18 cellular contexts compared by ENCODE assay signal in genomic region chr5:143008032-143008431, GRCh38.
DNase-seq lines count a peak whose midpoint lies in the region; ATAC-seq and TF ChIP-seq lines count a peak whose summit lies in the region.
"Had no signal": no experiment of that assay in that cellular context is flagged by ENCODE, and none has a peak within 500 bp of the region (broad histone marks: within the 10 kb centered on the region; RNA-seq: fewer than 3 reads in every experiment).

No MANE protein-coding gene starts in this region.

- H3K9me3 ChIP-seq in HCT116 (ENCODE audit: control insufficient read depth in 1 of 2, insufficient read depth in 1 of 2, low read depth in 1 of 2, low read length in 2 of 2) (no peaks in the 10 kb centered on the region), suprapubic skin (no peaks in the 10 kb centered on the region)
- H3K9me3 ChIP-seq: A549, adrenal gland, esophagus muscularis mucosa, right atrium auricular region had no signal

- H4K20me1 ChIP-seq in HCT116 (ENCODE audit: insufficient read depth): no peaks in the 10 kb centered on the region

- H3K9me3 Mint-ChIP-seq in T-helper 2 cell treated with Interferon-gamma antibody and Interleukin-4, amounts not matched to agents 5 μg/mL and 100 μg/mL, for 36 hours: no peaks in the 10 kb centered on the region
- H3K9me3 Mint-ChIP-seq in activated naive CD8-positive, alpha-beta T cell treated with anti-CD3 and anti-CD28 coated beads, Interleukin-2, amount 50 U/mL, for 24 hours: no peaks in the 10 kb centered on the region
- H3K9me3 Mint-ChIP-seq in natural killer cell treated with Interleukin-12 subunit alpha and Interleukin-12 subunit beta and Interleukin-15 and Interleukin-18, amount 100 ng/mL, for 72 hours: no peaks in the 10 kb centered on the region
- H3K9me3 Mint-ChIP-seq: nephron had no signal

- H3K4me1 ChIP-seq in HCT116 (ENCODE audit: control insufficient read depth in 1 of 2, insufficient read depth in 2 of 2, low read length in 2 of 2) (peaks cover 0 to 17% of the 10 kb centered on the region in 2 experiments; a peak in 2 of 4 replicates), suprapubic skin (peaks cover 42% of the 10 kb centered on the region)

- peak overlapping the region; percentile 9 for H3K4me3 Mint-ChIP-seq in T-helper 2 cell treated with Interferon-gamma antibody and Interleukin-4, amounts not matched to agents 5 μg/mL and 100 μg/mL, for 36 hours
- no peak overlapping the region for H3K4me3 Mint-ChIP-seq in activated naive CD8-positive, alpha-beta T cell treated with anti-CD3 and anti-CD28 coated beads, Interleukin-2, amount 50 U/mL, for 24 hours
- H3K4me3 Mint-ChIP-seq in natural killer cell treated with Interleukin-12 subunit alpha and Interleukin-12 subunit beta and Interleukin-15 and Interleukin-18, amount 100 ng/mL, for 72 hours: peak overlapping the region; percentile 67
- H3K4me3 Mint-ChIP-seq: nephron had no signal

- H3K9me2 ChIP-seq in HCT116 (ENCODE audit: insufficient read depth): no peaks in the 10 kb centered on the region

- no peaks in the 10 kb centered on the region for H3K36me3 ChIP-seq in HCT116 (ENCODE audit: control insufficient read depth in 1 of 2, insufficient read depth in 2 of 2, low read length in 2 of 2)
- no peaks in the 10 kb centered on the region for H3K36me3 ChIP-seq in suprapubic skin
- H3K36me3 ChIP-seq: adrenal gland, esophagus muscularis mucosa, right atrium auricular region had no signal

- H2AFZ ChIP-seq in HCT116 (ENCODE audit: low read depth, low read length, poor library complexity, severe bottlenecking): no peak overlapping the region

- no peak overlapping the region for H3K4me3 ChIP-seq in HCT116 (replicated peaks in 1 of 2; ENCODE audit: low read depth in 1 of 2, low read length in 2 of 2)
- H3K4me3 ChIP-seq in suprapubic skin: no peak overlapping the region
- H3K4me3 ChIP-seq: A549, adrenal gland, coronary artery, esophagus muscularis mucosa, right atrium auricular region had no signal

- 93% methylated on average over 2 of the region's 2 CpGs for WGBS in suprapubic skin

- TF ChIP-seq CTCF in HCT116 (IDR thresholded peaks at IDR 0.05 in 2 of 3, conservative IDR thresholded peaks at IDR 0.05 in 1 of 3; ENCODE audit: borderline replicate concordance in 1 of 3, insufficient read depth in 1 of 3, low read depth in 2 of 3, low read length in 2 of 3) (no peak), suprapubic skin (IDR thresholded peaks at IDR 0.05) (no peak)

- no TSS peak for BruUV-seq in HCT116 (replicated peaks; lab: Mats Ljungman, UMichigan)

- peak overlapping the region; percentile 41; the same call in 1 of the 2 replicates for H3K4me2 ChIP-seq in HCT116 (ENCODE audit: low read length)
- H3K4me2 ChIP-seq: A549 had no signal

- RAD21 ChIA-PET in HCT116 (lab: Charles Lee; ENCODE audit: low non-redundant PET in 1 of 2, low total read pairs in 2 of 2, uncharacterized antibody in 2 of 2, unreplicated experiment in 2 of 2): no interaction called here

- CTCF ChIA-PET in HCT116 (lab: Charles Lee): no interaction called here

- TF ChIP-seq RAD21 in HCT116 (IDR thresholded peaks at IDR 0.05; ENCODE audit: low read depth): no peak

- peak overlapping the region; percentile 61 for H3K27ac Mint-ChIP-seq in T-helper 2 cell treated with Interferon-gamma antibody and Interleukin-4, amounts not matched to agents 5 μg/mL and 100 μg/mL, for 36 hours
- peak overlapping the region; percentile 88 for H3K27ac Mint-ChIP-seq in activated naive CD8-positive, alpha-beta T cell treated with anti-CD3 and anti-CD28 coated beads, Interleukin-2, amount 50 U/mL, for 24 hours
- peak overlapping the region; percentile 95 to 99 for H3K27ac Mint-ChIP-seq in natural killer cell treated with Interleukin-12 subunit alpha and Interleukin-12 subunit beta and Interleukin-15 and Interleukin-18, amount 100 ng/mL, for 72 hours
- H3K27ac Mint-ChIP-seq: nephron had no signal

- no peak overlapping the region for H3K9ac ChIP-seq in HCT116 (ENCODE audit: low read length)

- no peaks in the 10 kb centered on the region for H3K79me2 ChIP-seq in HCT116 (ENCODE audit: insufficient read depth, low read length)

- intact Hi-C loops in HCT116 (cut with micrococcal nuclease): loop anchor here (5.0 to 10.0 kb wide), 2 partner anchors 959 to 1177 kb away; no protein-coding TSS in a partner anchor

- POLR2A ChIA-PET in HCT116 (lab: Charles Lee): no interaction called here

- H3K4me1 Mint-ChIP-seq in T-helper 2 cell treated with Interferon-gamma antibody and Interleukin-4, amounts not matched to agents 5 μg/mL and 100 μg/mL, for 36 hours (ENCODE audit: low read depth): peaks cover 72% of the 10 kb centered on the region
- H3K4me1 Mint-ChIP-seq in activated naive CD8-positive, alpha-beta T cell treated with anti-CD3 and anti-CD28 coated beads, Interleukin-2, amount 50 U/mL, for 24 hours: peaks cover 90% of the 10 kb centered on the region
- H3K4me1 Mint-ChIP-seq in natural killer cell treated with Interleukin-12 subunit alpha and Interleukin-12 subunit beta and Interleukin-15 and Interleukin-18, amount 100 ng/mL, for 72 hours (ENCODE audit: low read depth in 2 of 2): peaks cover 71 to 83% of the 10 kb centered on the region in 2 donors

- no peaks in the 10 kb centered on the region for H3K27me3 Mint-ChIP-seq in T-helper 2 cell treated with Interferon-gamma antibody and Interleukin-4, amounts not matched to agents 5 μg/mL and 100 μg/mL, for 36 hours (ENCODE audit: low read depth)
- peaks cover 2% of the 10 kb centered on the region for H3K27me3 Mint-ChIP-seq in activated naive CD8-positive, alpha-beta T cell treated with anti-CD3 and anti-CD28 coated beads, Interleukin-2, amount 50 U/mL, for 24 hours
- H3K27me3 Mint-ChIP-seq in natural killer cell treated with Interleukin-12 subunit alpha and Interleukin-12 subunit beta and Interleukin-15 and Interleukin-18, amount 100 ng/mL, for 72 hours: no peaks in the 10 kb centered on the region

- ATAC-seq in HCT116: no peak
- ATAC-seq in activated naive CD8-positive, alpha-beta T cell treated with anti-CD3 and anti-CD28 coated beads, Interleukin-2, amount 50 U/mL, for 24 hours: no peak
- ATAC-seq in natural killer cell treated with Interleukin-12 subunit alpha and Interleukin-12 subunit beta and Interleukin-15 and Interleukin-18, amount 100 ng/mL, for 72 hours: no peak
- ATAC-seq in esophagus mucosa: no peak
- ATAC-seq: A549 had no signal

- peaks cover 3% of the 10 kb centered on the region for H3K36me3 Mint-ChIP-seq in T-helper 2 cell treated with Interferon-gamma antibody and Interleukin-4, amounts not matched to agents 5 μg/mL and 100 μg/mL, for 36 hours (ENCODE audit: low read depth)
- peaks cover 8% of the 10 kb centered on the region for H3K36me3 Mint-ChIP-seq in activated naive CD8-positive, alpha-beta T cell treated with anti-CD3 and anti-CD28 coated beads, Interleukin-2, amount 50 U/mL, for 24 hours (ENCODE audit: low read depth)
- H3K36me3 Mint-ChIP-seq in natural killer cell treated with Interleukin-12 subunit alpha and Interleukin-12 subunit beta and Interleukin-15 and Interleukin-18, amount 100 ng/mL, for 72 hours: peaks cover 5% of the 10 kb centered on the region

- no peaks in the 10 kb centered on the region for H3K27me3 ChIP-seq in HCT116 (ENCODE audit: insufficient read depth, low read length)
- no peaks in the 10 kb centered on the region for H3K27me3 ChIP-seq in suprapubic skin
- H3K27me3 ChIP-seq: adrenal gland, esophagus muscularis mucosa, right atrium auricular region had no signal

- DNase-seq in T-helper 2 cell treated with Interferon-gamma antibody and Interleukin-4, amounts not matched to agents 5 μg/mL and 100 μg/mL, for 36 hours (ENCODE audit: low spot score): no peak
- no peak for DNase-seq in T-helper 2 cell
- DNase-seq in HCT116 (ENCODE audit: low read depth, low spot score): no peak
- DNase-seq in activated naive CD8-positive, alpha-beta T cell treated with anti-CD3 and anti-CD28 coated beads, Interleukin-2, amount 50 U/mL, for 24 hours: no peak
- no peak for DNase-seq in natural killer cell treated with Interleukin-12 subunit alpha and Interleukin-12 subunit beta and Interleukin-15 and Interleukin-18, amount 100 ng/mL, for 72 hours (ENCODE audit: low spot score)
- DNase-seq in suprapubic skin (ENCODE audit: low spot score in 2 of 2): no peak
- no peak for DNase-seq in NCI-H1105 (lab: John Stamatoyannopoulos, UW)
- DNase-seq: adrenal gland; NCI-H187; NCI-H748 treated with DMSO at 0.1 percent for 48 hours; Right ventricle myocardium superior; stimulated activated CD4-positive, alpha-beta T cell treated with anti-CD3 and anti-CD28 coated beads, Interleukin-4, amount 100 ng/mL, for 1 hour had no signal

- no peak for TF ChIP-seq EP300 in suprapubic skin (IDR thresholded peaks at IDR 0.05)

- TF ChIP-seq POLR2A in HCT116 (IDR thresholded peaks at IDR 0.05; ENCODE audit: borderline replicate concordance, extremely low read depth, insufficient read depth, insufficient read length): no peak
- TF ChIP-seq POLR2A in suprapubic skin (IDR thresholded peaks at IDR 0.05): no peak

- no peak overlapping the region for H3K27ac ChIP-seq in HCT116 (ENCODE audit: low read depth, low read length)
- no peak overlapping the region for H3K27ac ChIP-seq in suprapubic skin
- H3K27ac ChIP-seq: A549 had no signal

TF ChIP-seq in HCT116, 20 proteins besides CTCF, POLR2A, EP300 and RAD21 (continues in another document):
- TF ChIP-seq CBX3 (IDR thresholded peaks at IDR 0.05; ENCODE audit: low read depth) (no peak), YY1 (IDR thresholded peaks at IDR 0.05; ENCODE audit: extremely low read depth, insufficient replicate concordance, low read depth, low read length) (no peak), POLR2AphosphoS5 (IDR thresholded peaks at IDR 0.05; ENCODE audit: low read depth, low read length) (no peak), EZH2 (IDR thresholded peaks at IDR 0.05) (no peak), ZNF274 (IDR thresholded peaks at IDR 0.05; ENCODE audit: low read depth, low read length) (no peak), CEBPB (IDR thresholded peaks at IDR 0.05; ENCODE audit: low read depth) (no peak), JUND (IDR thresholded peaks at IDR 0.05) (no peak), FOSL1 (IDR thresholded peaks at IDR 0.05; ENCODE audit: low read depth) (no peak), TCF7L2 (IDR thresholded peaks at IDR 0.05; ENCODE audit: borderline replicate concordance, extremely low read depth, insufficient read depth, insufficient read length) (no peak), SP1 (IDR thresholded peaks at IDR 0.05; ENCODE audit: low read depth) (no peak), EGR1 (IDR thresholded peaks at IDR 0.05; ENCODE audit: low read depth) (no peak)
- TF ChIP-seq, protein P1, sequence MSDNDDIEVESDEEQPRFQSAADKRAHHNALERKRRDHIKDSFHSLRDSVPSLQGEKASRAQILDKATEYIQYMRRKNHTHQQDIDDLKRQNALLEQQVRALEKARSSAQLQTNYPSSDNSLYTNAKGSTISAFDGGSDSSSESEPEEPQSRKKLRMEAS (IDR thresholded peaks at IDR 0.05): no peak
- TF ChIP-seq, protein P2, sequence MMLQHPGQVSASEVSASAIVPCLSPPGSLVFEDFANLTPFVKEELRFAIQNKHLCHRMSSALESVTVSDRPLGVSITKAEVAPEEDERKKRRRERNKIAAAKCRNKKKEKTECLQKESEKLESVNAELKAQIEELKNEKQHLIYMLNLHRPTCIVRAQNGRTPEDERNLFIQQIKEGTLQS (IDR thresholded peaks at IDR 0.05): no peak
